11 cellular contexts compared by ENCODE assay signal in genomic region chr11:100908746-100909145, GRCh38.
DNase-seq lines count a peak whose midpoint lies in the region; ATAC-seq and TF ChIP-seq lines count a peak whose summit lies in the region.
"Had no signal": no experiment of that assay in that cellular context is flagged by ENCODE, and none has a peak within 500 bp of the region (broad histone marks: within the 10 kb centered on the region; RNA-seq: fewer than 3 reads in every experiment).

No MANE protein-coding gene starts in this region.

- peak overlapping the region; percentile 57 for H3K4me3 Mint-ChIP-seq in HFFc6
- no peak overlapping the region for H3K4me3 Mint-ChIP-seq in natural killer cell
- H3K4me3 Mint-ChIP-seq: activated CD8-positive, alpha-beta memory T cell treated with anti-CD3 and anti-CD28 coated beads, Interleukin-2, amount 10 ng/mL, durations not matched to agents 7 days and 5 days had no signal

- DNase-seq in HFFc6, result peak; percentile 79
- DNase-seq in fibroblast of peridontal ligament (ENCODE audit: extremely low read depth), result peak; percentile 76
- no peak for DNase-seq in natural killer cell
- no peak for DNase-seq in Right ventricle myocardium superior
- DNase-seq in NOMO-1 (lab: John Stamatoyannopoulos, UW; ENCODE audit: unreplicated experiment in 2 of 2), result no peak
- no peak for DNase-seq in NCI-H1092 (lab: John Stamatoyannopoulos, UW)
- DNase-seq: activated CD8-positive, alpha-beta memory T cell treated with anti-CD3 and anti-CD28 coated beads, Interleukin-2, amount 10 ng/mL, durations not matched to agents 7 days and 5 days; stimulated activated CD8-positive, alpha-beta memory T cell treated with anti-CD3 and anti-CD28 coated beads, Interleukin-4, amount 100 ng/mL, for 48 hours had no signal

- H3K9me3 Mint-ChIP-seq in HFFc6 (no peaks in the 10 kb centered on the region), natural killer cell (no peaks in the 10 kb centered on the region)

- ATAC-seq in GM18511 (IDR thresholded peaks at IDR 0.05; ENCODE audit: unreplicated experiment) (peak; percentile 60), HG03520 (IDR thresholded peaks at IDR 0.05; ENCODE audit: unreplicated experiment) (peak; percentile 48), natural killer cell (no peak), Right ventricle myocardium superior (ENCODE audit: poor library complexity) (no peak)
- ATAC-seq: activated CD8-positive, alpha-beta memory T cell treated with anti-CD3 and anti-CD28 coated beads, Interleukin-2, amount 10 ng/mL, durations not matched to agents 7 days and 5 days; sciatic nerve had no signal

- H3K27ac Mint-ChIP-seq in HFFc6 (no peak overlapping the region), natural killer cell (no peak overlapping the region)
- H3K27ac Mint-ChIP-seq: activated CD8-positive, alpha-beta memory T cell treated with anti-CD3 and anti-CD28 coated beads, Interleukin-2, amount 10 ng/mL, durations not matched to agents 7 days and 5 days had no signal

- peak; percentile 39; the same call in 1 of the 2 replicates for TF ChIP-seq CTCF in HFFc6 (IDR thresholded peaks at IDR 0.05)
- no peak for TF ChIP-seq CTCF in natural killer cell (IDR thresholded peaks at IDR 0.05)

- H3K4me1 Mint-ChIP-seq in HFFc6 (ENCODE audit: low read depth), result peaks cover 15% of the 10 kb centered on the region
- peaks cover 15 to 25% of the 10 kb centered on the region in 2 donors for H3K4me1 Mint-ChIP-seq in natural killer cell

- peaks cover 6% of the 10 kb centered on the region for H3K27me3 Mint-ChIP-seq in HFFc6 (ENCODE audit: insufficient read depth)
- no peaks in the 10 kb centered on the region for H3K27me3 Mint-ChIP-seq in natural killer cell (ENCODE audit: low read depth in 2 of 2)
- H3K27me3 Mint-ChIP-seq: activated CD8-positive, alpha-beta memory T cell treated with anti-CD3 and anti-CD28 coated beads, Interleukin-2, amount 10 ng/mL, durations not matched to agents 7 days and 5 days had no signal

- peaks cover 5% of the 10 kb centered on the region for H3K36me3 Mint-ChIP-seq in HFFc6 (ENCODE audit: low read depth)
- no peaks in the 10 kb centered on the region for H3K36me3 Mint-ChIP-seq in natural killer cell
- H3K36me3 Mint-ChIP-seq: activated CD8-positive, alpha-beta memory T cell treated with anti-CD3 and anti-CD28 coated beads, Interleukin-2, amount 10 ng/mL, durations not matched to agents 7 days and 5 days had no signal

- intact Hi-C loops in natural killer cell (cut with micrococcal nuclease) (no loop called here), Right ventricle myocardium superior (cut with DNase I) (no loop called here)

Comparison
In these comparisons a context has a peak if more than half of its experiments do, and no peak if none do; other contexts are left out.
1. ATAC-seq: peak in GM18511 (single experiment) and HG03520 (single experiment); none in natural killer cell (0 of 3) and Right ventricle myocardium superior (single experiment).
2. DNase-seq: peak in HFFc6 (single experiment) and fibroblast of peridontal ligament (single experiment); none in natural killer cell (single experiment), Right ventricle myocardium superior (single experiment), NOMO-1 (0 of 2) and NCI-H1092 (single experiment).